ENCODE assay signal across 8 cellular contexts in genomic region chr5:32590136-32590869, GRCh38. TPM values are rescaled to one million over a fixed set of nuclear protein-coding genes. Genes with fewer than 3 reads are reported as not detected.
DNase-seq lines count a peak whose midpoint lies in the region; TF ChIP-seq lines count a peak whose summit lies in the region.
"Not testable (repeated sequence)": the region's sequence is repeated elsewhere in the genome, so short reads cannot be mapped to it uniquely, and the experiment has no call there.

No MANE protein-coding gene starts in this region.

- H3K4me1 ChIP-seq in thyroid gland, result not testable (repeated sequence)

- not testable (repeated sequence) for TF ChIP-seq POLR2A in thyroid gland (IDR thresholded peaks at IDR 0.05)

- H3F3A ChIP-seq in SU-DHL-6 (ENCODE audit: insufficient read depth), result not testable (repeated sequence)

- peak; percentile 61 for DNase-seq in DMS114 treated with DMSO at 0.1 percent for 48 hours (lab: John Stamatoyannopoulos, UW; ENCODE audit: unreplicated experiment)
- peak; percentile 44 for DNase-seq in NCI-H345 (lab: John Stamatoyannopoulos, UW)
- DNase-seq in amniotic stem cell (lab: John Stamatoyannopoulos, UW), result peak; percentile 19
- DNase-seq in fibroblast of the aortic adventitia (ENCODE audit: low read depth), result peak; percentile 86
- DNase-seq in mucosa of gallbladder (ENCODE audit: low spot score), result peak; percentile 57
- not testable (repeated sequence) for DNase-seq in thyroid gland

- not testable (repeated sequence) for H3K9ac ChIP-seq in SU-DHL-6 (ENCODE audit: low read length)

- not testable (repeated sequence) for H3K4me3 ChIP-seq in SU-DHL-6 (ENCODE audit: insufficient read depth, low read length, poor library complexity, severe bottlenecking); fibroblast of the aortic adventitia (ENCODE audit: low read depth, low read length); thyroid gland (replicated peaks in 1 of 3)

- H3K9me2 ChIP-seq in SU-DHL-6 (replicated peaks; ENCODE audit: insufficient read depth, low read length), result not testable (repeated sequence)

- peak; percentile 55 for TF ChIP-seq RAD21 in Ishikawa (IDR thresholded peaks at IDR 0.05; ENCODE audit: low read depth)

- 84 to 86% methylated on average over 15 of the region's 15 CpGs for WGBS in thyroid gland, 2 donors

- H3K36me3 ChIP-seq in SU-DHL-6 (ENCODE audit: low read length), result peaks cover 15% of the 10 kb centered on the region; the same call in 1 of the 2 replicates
- peaks cover 29 to 36% of the 10 kb centered on the region in 2 donors for H3K36me3 ChIP-seq in thyroid gland

- H4K20me1 ChIP-seq in SU-DHL-6 (ENCODE audit: low read depth, low read length), result peaks cover 20% of the 10 kb centered on the region

- not testable (repeated sequence) for H2AFZ ChIP-seq in SU-DHL-6 (ENCODE audit: low read depth, low read length, severe bottlenecking)

- not testable (repeated sequence) for H3K9me3 ChIP-seq in SU-DHL-6 (ENCODE audit: insufficient read depth, low read length); thyroid gland

- H3K4me2 ChIP-seq in SU-DHL-6 (ENCODE audit: low read depth, low read length, poor library complexity, severe bottlenecking), result not testable (repeated sequence)

- not testable (repeated sequence) for TF ChIP-seq EP300 in Ishikawa (IDR thresholded peaks at IDR 0.05; ENCODE audit: borderline replicate concordance)

- not testable (repeated sequence) for H3K27ac ChIP-seq in SU-DHL-6 (ENCODE audit: low read depth, low read length); thyroid gland

- intact Hi-C loops in thyroid gland (cut with DNase I), result not testable (repeated sequence)

- H3K27me3 ChIP-seq in SU-DHL-6 (ENCODE audit: low read length); thyroid gland: not testable (repeated sequence)

- TF ChIP-seq CTCF in SU-DHL-6 (IDR thresholded peaks at IDR 0.05; ENCODE audit: insufficient read depth, low read length, poor library complexity, severe bottlenecking) (peak; percentile 80), fibroblast of the aortic adventitia (IDR thresholded peaks at IDR 0.05; ENCODE audit: insufficient read depth, low read length) (peak; percentile 78), thyroid gland (IDR thresholded peaks at IDR 0.05) (peak; percentile 37 to 77 (median 59))

- peaks cover 13% of the 10 kb centered on the region for H3K79me2 ChIP-seq in SU-DHL-6 (ENCODE audit: insufficient read depth, low read length)

RNA-seq across cellular contexts. Expression of gene SUB1, which starts 4.9 kb away (rescaled TPM):
- 313 and 807 TPM in 2 replicates for total RNA-seq in fibroblast of the aortic adventitia (ENCODE audit: low replicate concordance)
- 152 TPM for total RNA-seq in mucosa of gallbladder
- 100 to 1,000 TPM in 2 of 4 donors, 10 to 100 TPM in 2; 62.7 to 217 (median 113) TPM for total RNA-seq in thyroid gland
